ENCODE assay signal across 8 cellular contexts in the genomic region with DNA sequence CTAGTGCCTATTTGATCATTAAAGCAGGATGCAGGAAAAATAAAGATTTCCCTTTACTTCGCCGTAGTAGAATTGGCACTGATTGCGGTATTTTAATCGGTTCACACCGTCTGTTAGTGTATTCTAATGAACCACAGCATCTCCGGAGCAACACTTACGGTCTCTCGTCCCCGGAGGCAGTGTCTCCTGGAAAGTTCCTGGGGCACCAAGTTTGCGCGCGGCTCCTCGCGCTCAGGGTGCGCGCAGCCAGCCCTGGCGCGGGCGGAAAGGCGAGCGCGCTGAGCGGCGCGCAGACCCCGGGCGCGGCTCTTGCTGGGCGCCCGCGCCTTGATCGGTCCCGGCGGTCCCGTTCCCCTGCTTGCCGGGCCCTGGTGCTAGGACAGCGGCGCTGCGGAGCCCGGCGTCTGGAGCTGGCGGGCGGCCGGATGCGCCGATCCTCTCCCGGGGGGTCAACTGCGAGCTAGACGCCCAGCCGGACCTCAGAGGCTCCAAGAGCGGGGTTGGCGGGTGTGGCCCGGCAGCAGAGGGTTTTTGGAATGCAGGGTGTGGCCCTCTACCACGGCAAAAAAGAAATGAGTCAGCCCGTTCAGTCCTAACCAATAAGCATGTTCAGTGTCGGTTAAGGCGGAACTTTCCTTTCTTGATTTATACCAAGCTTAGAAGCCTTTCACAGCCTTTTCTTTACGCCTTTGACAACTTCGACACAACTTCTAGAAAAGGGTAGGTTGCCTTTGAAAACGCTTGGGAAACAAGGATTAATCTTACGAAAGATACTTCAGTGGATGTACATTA.
DNase-seq lines count a peak whose midpoint lies in the region; ATAC-seq lines count a peak whose summit lies in the region.

No MANE protein-coding gene starts in this region.

- peaks cover 34% of the 10 kb centered on the region for H3K4me1 ChIP-seq in CD4-positive, alpha-beta memory T cell (ENCODE audit: insufficient read depth, low read length)
- H3K4me1 ChIP-seq in skeletal muscle satellite cell (ENCODE audit: control insufficient read depth, insufficient read depth, low read length), result peaks cover 15% of the 10 kb centered on the region

- no peaks in the 10 kb centered on the region for H3K27me3 Mint-ChIP-seq in CD4-positive, alpha-beta memory T cell

- H3K27me3 ChIP-seq in CD4-positive, alpha-beta memory T cell (ENCODE audit: insufficient read depth, low read length), result no peaks in the 10 kb centered on the region
- H3K27me3 ChIP-seq in skeletal muscle satellite cell (ENCODE audit: control insufficient read depth, insufficient read depth, low read length), result no peaks in the 10 kb centered on the region

- CTCF ChIA-PET in CD4-positive, alpha-beta memory T cell (lab: Charles Lee; ENCODE audit: partially characterized antibody), result interaction anchor here (2.4 to 4.1 kb wide), 3 partner anchors 20 to 235 kb away, joined by 7 to 14 read pairs (median 8); no protein-coding TSS in a partner anchor

- peak overlapping the region; percentile 67 to 90 (median 70) for H3K27ac Mint-ChIP-seq in CD4-positive, alpha-beta memory T cell

- peak overlapping the region; percentile 84 for H3K4me2 ChIP-seq in skeletal muscle satellite cell (ENCODE audit: low read length)

- H3K36me3 ChIP-seq in CD4-positive, alpha-beta memory T cell (ENCODE audit: insufficient read depth, low read length), result no peaks in the 10 kb centered on the region
- H3K36me3 ChIP-seq in skeletal muscle satellite cell (ENCODE audit: insufficient read depth, low read length), result no peaks in the 10 kb centered on the region

- H3K4me3 Mint-ChIP-seq in CD4-positive, alpha-beta memory T cell, result peak overlapping the region; percentile 91 to 95 (median 94)

- DNase-seq in CD4-positive, alpha-beta memory T cell, result peak; percentile 38 to 50 (median 39)
- DNase-seq in T-helper 2 cell (peak in 4 of 5 experiments; percentile 4 to 89 (median 12)), T47D (ENCODE audit: low read depth in 1 of 2, low spot score in 1 of 2) (peak; percentile 82 to 89), iPS-NIHi11 (ENCODE audit: low spot score) (peak; percentile 74), NCI-H2081 treated with DMSO at 0.1 percent for 48 hours (lab: John Stamatoyannopoulos, UW) (no peak)

- peak overlapping the region; percentile 88 for H3K9ac ChIP-seq in skeletal muscle satellite cell (ENCODE audit: low read depth, low read length)

- peak; percentile 76 for ATAC-seq in GM19372 (IDR thresholded peaks at IDR 0.05; ENCODE audit: low read depth, unreplicated experiment)
- peak; percentile 82 for ATAC-seq in HG03439 (IDR thresholded peaks at IDR 0.05; ENCODE audit: unreplicated experiment)

- intact Hi-C loops in CD4-positive, alpha-beta memory T cell (cut with micrococcal nuclease), result loop anchor here (2.0 kb wide), 1 partner anchor 207 kb away; no protein-coding TSS in a partner anchor

- no peaks in the 10 kb centered on the region for H3K9me3 ChIP-seq in CD4-positive, alpha-beta memory T cell (ENCODE audit: control insufficient read depth in 1 of 2, low read length in 2 of 2)
- H3K9me3 ChIP-seq in skeletal muscle satellite cell (replicated peaks; ENCODE audit: low read length), result no peaks in the 10 kb centered on the region

- H3K4me3 ChIP-seq in CD4-positive, alpha-beta memory T cell (ENCODE audit: low read length in 2 of 2), result peak overlapping the region; percentile 58 to 62
- H3K4me3 ChIP-seq in skeletal muscle satellite cell (ENCODE audit: low read length), result peak overlapping the region; percentile 82

- POLR2A ChIA-PET in CD4-positive, alpha-beta memory T cell (lab: Charles Lee; ENCODE audit: partially characterized antibody), result interaction anchor here (1.0 to 1.9 kb wide), 4 partner anchors 21 to 207 kb away, joined by 3 to 17 read pairs (median 7); no protein-coding TSS in a partner anchor

- H3K4me1 Mint-ChIP-seq in CD4-positive, alpha-beta memory T cell, result peaks cover 26 to 48% (median 41%) of the 10 kb centered on the region in 4 donors

- peak overlapping the region; percentile 6 for H3K27ac ChIP-seq in CD4-positive, alpha-beta memory T cell (ENCODE audit: low read depth, low read length)

- no peaks in the 10 kb centered on the region for H3K9me3 Mint-ChIP-seq in CD4-positive, alpha-beta memory T cell

- H3K36me3 Mint-ChIP-seq in CD4-positive, alpha-beta memory T cell, result peaks cover 4 to 5% of the 10 kb centered on the region in 2 donors

- in situ Hi-C loops in T47D (cut with HindIII; ENCODE audit: low pct_unique_long_range_greater_than_20kb, low sequenced_read_pairs), result no loop called here
